ENCODE assay signal across 8 cellular contexts in the genomic region with DNA sequence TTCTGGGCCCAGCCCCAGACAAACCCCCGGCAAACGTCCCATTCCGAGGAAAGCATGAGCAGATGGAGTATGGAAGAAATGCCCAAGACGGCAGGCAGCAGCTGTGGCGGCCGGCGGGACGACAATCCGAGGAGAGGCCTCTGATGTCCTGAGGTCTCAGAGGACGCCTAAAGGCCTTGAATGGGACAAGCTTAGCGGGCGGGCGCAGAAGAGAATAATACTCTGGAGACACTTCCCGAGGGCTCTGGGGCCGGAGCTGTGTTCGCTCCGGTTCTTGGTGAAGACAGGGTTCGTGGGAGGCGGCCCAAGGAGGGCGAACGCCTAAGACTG. TPM values are rescaled to one million over a fixed set of nuclear protein-coding genes. Genes with fewer than 3 reads are reported as not detected.
DNase-seq lines count a peak whose midpoint lies in the region; ATAC-seq and TF ChIP-seq lines count a peak whose summit lies in the region.

No MANE protein-coding gene starts in this region.

- no peak overlapping the region for H3K9ac ChIP-seq in mammary epithelial cell (ENCODE audit: insufficient read depth, low read length)

- peak overlapping the region; percentile 95 for H2AFZ ChIP-seq in mammary epithelial cell (ENCODE audit: low read depth, low read length)

- H3K27ac Mint-ChIP-seq in stimulated activated naive CD8-positive, alpha-beta T cell treated with anti-CD3 and anti-CD28 coated beads, Interleukin-15, Interleukin-2, amounts not matched to agents 100 ng/mL and 50 ng/mL, for 24 hours: peak overlapping the region; percentile 93
- peak overlapping the region; percentile 97 for H3K27ac Mint-ChIP-seq in mesothelial cell of epicardium

- peaks cover 67% of the 10 kb centered on the region for H3K4me1 Mint-ChIP-seq in stimulated activated naive CD8-positive, alpha-beta T cell treated with anti-CD3 and anti-CD28 coated beads, Interleukin-15, Interleukin-2, amounts not matched to agents 100 ng/mL and 50 ng/mL, for 24 hours (ENCODE audit: low read depth)
- peaks cover 22% of the 10 kb centered on the region for H3K4me1 Mint-ChIP-seq in mesothelial cell of epicardium

- BruUV-seq in mammary epithelial cell (replicated peaks; lab: Mats Ljungman, UMichigan): no TSS peak

- dilution Hi-C loops in mammary epithelial cell (cut with HindIII; ENCODE audit: low sequenced_read_pairs): no loop called here

- peak overlapping the region; percentile 96 for H3K4me3 Mint-ChIP-seq in stimulated activated naive CD8-positive, alpha-beta T cell treated with anti-CD3 and anti-CD28 coated beads, Interleukin-15, Interleukin-2, amounts not matched to agents 100 ng/mL and 50 ng/mL, for 24 hours
- H3K4me3 Mint-ChIP-seq in mesothelial cell of epicardium: peak overlapping the region; percentile 94

- intact Hi-C loops in mammary epithelial cell (cut with micrococcal nuclease): loop anchor here (1.0 to 2.0 kb wide), 2 partner anchors 18 to 44 kb away; a partner anchor contains a TSS

- no peaks in the 10 kb centered on the region for H4K20me1 ChIP-seq in mammary epithelial cell (ENCODE audit: insufficient read depth, low read length)

- peaks cover 12% of the 10 kb centered on the region for H3K79me2 ChIP-seq in mammary epithelial cell (ENCODE audit: insufficient read depth, low read length)

- no peaks in the 10 kb centered on the region for H3K9me3 ChIP-seq in mammary epithelial cell (replicated peaks; ENCODE audit: insufficient read depth, low read length)

- TF ChIP-seq CTCF in mammary epithelial cell (conservative IDR thresholded peaks at IDR 0.05 in 1 of 2, IDR thresholded peaks at IDR 0.05 in 1 of 2; ENCODE audit: extremely low read depth in 1 of 2, insufficient read depth in 1 of 2, low read depth in 1 of 2, low read length in 2 of 2) (no peak), mesothelial cell of epicardium (IDR thresholded peaks at IDR 0.05; ENCODE audit: unreplicated experiment) (no peak)

- H3K27ac ChIP-seq in mammary epithelial cell (ENCODE audit: insufficient read depth, low read depth, low read length): peak overlapping the region; percentile 36

- peaks cover 69% of the 10 kb centered on the region for H3K36me3 Mint-ChIP-seq in stimulated activated naive CD8-positive, alpha-beta T cell treated with anti-CD3 and anti-CD28 coated beads, Interleukin-15, Interleukin-2, amounts not matched to agents 100 ng/mL and 50 ng/mL, for 24 hours (ENCODE audit: low read depth)
- peaks cover 19% of the 10 kb centered on the region for H3K36me3 Mint-ChIP-seq in mesothelial cell of epicardium

- H3K4me3 ChIP-seq in mammary epithelial cell (replicated peaks in 1 of 3; ENCODE audit: insufficient read depth in 1 of 3, low read depth in 2 of 3, low read length in 3 of 3): peak overlapping the region; percentile 66 to 77 (median 69)

- H3K27me3 ChIP-seq in mammary epithelial cell (ENCODE audit: insufficient read depth, low read length): no peaks in the 10 kb centered on the region

- H3K9me3 Mint-ChIP-seq in stimulated activated naive CD8-positive, alpha-beta T cell treated with anti-CD3 and anti-CD28 coated beads, Interleukin-15, Interleukin-2, amounts not matched to agents 100 ng/mL and 50 ng/mL, for 24 hours: no peaks in the 10 kb centered on the region
- no peaks in the 10 kb centered on the region for H3K9me3 Mint-ChIP-seq in mesothelial cell of epicardium

- no peaks in the 10 kb centered on the region for H3K27me3 Mint-ChIP-seq in stimulated activated naive CD8-positive, alpha-beta T cell treated with anti-CD3 and anti-CD28 coated beads, Interleukin-15, Interleukin-2, amounts not matched to agents 100 ng/mL and 50 ng/mL, for 24 hours
- no peaks in the 10 kb centered on the region for H3K27me3 Mint-ChIP-seq in mesothelial cell of epicardium (ENCODE audit: low read depth)

- H3K36me3 ChIP-seq in mammary epithelial cell (ENCODE audit: insufficient read depth, low read length): peaks cover 33% of the 10 kb centered on the region

- in situ Hi-C loops in mammary epithelial cell (cut with MboI; ENCODE audit: low sequenced_read_pairs in 2 of 2): no loop called here

- H3K4me1 ChIP-seq in mammary epithelial cell (ENCODE audit: insufficient read depth, low read length): peaks cover 15% of the 10 kb centered on the region

- 14% methylated on average over 15 of the region's 21 CpGs for WGBS in mammary epithelial cell (ENCODE audit: low coverage, missing lambda C conversion rate)

- H3K4me2 ChIP-seq in mammary epithelial cell (ENCODE audit: insufficient read depth, low read depth, low read length): peak overlapping the region; percentile 93

- CTCF ChIA-PET in mammary epithelial cell (lab: Charles Lee; ENCODE audit: low non-redundant PET): no interaction called here

- ATAC-seq in stimulated activated naive CD8-positive, alpha-beta T cell treated with anti-CD3 and anti-CD28 coated beads, Interleukin-15, Interleukin-2, amounts not matched to agents 100 U/mL and 50 U/mL, for 24 hours: no peak
- no peak for ATAC-seq in GM19455 (IDR thresholded peaks at IDR 0.05; ENCODE audit: unreplicated experiment)
- ATAC-seq in HG02588 (IDR thresholded peaks at IDR 0.05; ENCODE audit: unreplicated experiment): no peak

- DNase-seq in stimulated activated naive CD8-positive, alpha-beta T cell treated with anti-CD3 and anti-CD28 coated beads, Interleukin-15, Interleukin-2, amounts not matched to agents 100 U/mL and 50 U/mL, for 24 hours: no peak
- DNase-seq in mammary epithelial cell (no peak), mesothelial cell of epicardium (ENCODE audit: low spot score in 2 of 2, unreplicated experiment in 2 of 2) (no peak), NCI-H226 (no peak), SIG-M5 (lab: John Stamatoyannopoulos, UW) (no peak)

RNA-seq across cellular contexts. Expression of a gene that starts 0.5 kb away (rescaled TPM):
- total RNA-seq in mammary epithelial cell: 10 to 100 TPM; 17.5 to 19.2 TPM
- 18.0 TPM for polyA plus RNA-seq in mammary epithelial cell
- polyA minus RNA-seq in mammary epithelial cell: 14.3 TPM
- 37.2 to 51.0 TPM (median 46.0 TPM) in 3 replicates for total RNA-seq in mesothelial cell of epicardium

RNA-seq across cellular contexts. Expression of a gene that starts 17.8 kb away (rescaled TPM):
- 10 to 100 TPM; 16.5 to 21.2 TPM for total RNA-seq in mammary epithelial cell
- polyA plus RNA-seq in mammary epithelial cell: 8.4 TPM
- 24.1 TPM for polyA minus RNA-seq in mammary epithelial cell
- total RNA-seq in mesothelial cell of epicardium: 24.1 to 27.1 TPM (median 26.6 TPM) in 3 replicates

RNA-seq across cellular contexts. Expression of a gene that starts 20.4 kb away (rescaled TPM):
- 1 to 10 TPM in 1 of 2 donors, under 1 TPM in 1; 0.50 to 2.3 TPM for total RNA-seq in mammary epithelial cell
- 2.4 TPM for polyA plus RNA-seq in mammary epithelial cell
- polyA minus RNA-seq in mammary epithelial cell: not detected
- 9.7 to 11.3 TPM (median 10.8 TPM) in 3 replicates for total RNA-seq in mesothelial cell of epicardium

RNA-seq across cellular contexts. Expression of a gene that starts 43.0 kb away (rescaled TPM):
- total RNA-seq in mammary epithelial cell: 10 to 100 TPM; 57.5 to 75.5 TPM
- 47.0 TPM for polyA plus RNA-seq in mammary epithelial cell
- polyA minus RNA-seq in mammary epithelial cell: 54.3 TPM
- 67.2 to 71.0 TPM (median 69.8 TPM) in 3 replicates for total RNA-seq in mesothelial cell of epicardium

RNA-seq across cellular contexts. Expression of a gene that starts 43.6 kb away (rescaled TPM):
- total RNA-seq in mammary epithelial cell: 100 to 1,000 TPM; 135 to 202 TPM
- 267 TPM for polyA plus RNA-seq in mammary epithelial cell
- 174 TPM for polyA minus RNA-seq in mammary epithelial cell
- 128 to 138 TPM (median 131 TPM) in 3 replicates for total RNA-seq in mesothelial cell of epicardium
